ENCODE assay signal across 1 cellular context in genomic region chr10:110747609-110748464, GRCh38.
TF ChIP-seq lines count a peak whose summit lies in the region.

No MANE protein-coding gene starts in this region.

TF ChIP-seq in GM12878, 131 proteins besides CTCF, POLR2A, EP300 and RAD21 (continued from another document and continues in another):
- TF ChIP-seq ELK1 (IDR thresholded peaks at IDR 0.05; ENCODE audit: low read depth, low read length) (no peak), STAT1 (conservative IDR thresholded peaks at IDR 0.05) (no peak), SUPT20H (IDR thresholded peaks at IDR 0.05; ENCODE audit: borderline replicate concordance, control insufficient read depth, low read depth, low read length) (no peak), BCL11A (IDR thresholded peaks at IDR 0.05; ENCODE audit: low read depth, low read length) (no peak), SREBF2 (IDR thresholded peaks at IDR 0.05; ENCODE audit: low read length) (no peak), SREBF1 (IDR thresholded peaks at IDR 0.05; ENCODE audit: low read length) (no peak), MYC (IDR thresholded peaks at IDR 0.05; ENCODE audit: insufficient read depth, insufficient read length, insufficient replicate concordance, low read length, severe bottlenecking) (no peak), TBL1XR1 (IDR thresholded peaks at IDR 0.05; ENCODE audit: low read depth, low read length) (peak; percentile 13; the same call in 1 of the 2 replicates), CREM (IDR thresholded peaks at IDR 0.05; ENCODE audit: low read depth) (no peak), CBX3 (IDR thresholded peaks at IDR 0.05; ENCODE audit: borderline replicate concordance, low read depth) (no peak), SRF (IDR thresholded peaks at IDR 0.05; ENCODE audit: low read depth in 2 of 2, low read length in 2 of 2) (no peak), RFX5 (IDR thresholded peaks at IDR 0.05; ENCODE audit: low read depth, low read length) (no peak), ZNF207 (IDR thresholded peaks at IDR 0.05; ENCODE audit: borderline replicate concordance) (no peak), HCFC1 (IDR thresholded peaks at IDR 0.05; ENCODE audit: low read length) (no peak), FOXK2 (IDR thresholded peaks at IDR 0.05) (no peak), BACH1 (IDR thresholded peaks at IDR 0.05; ENCODE audit: borderline replicate concordance) (no peak), CEBPB (IDR thresholded peaks at IDR 0.05; ENCODE audit: borderline replicate concordance in 1 of 2, low read depth in 2 of 2, low read length in 2 of 2) (no peak), ZBTB4 (CRISPR knock-in tag; IDR thresholded peaks at IDR 0.05) (no peak), SPI1 (IDR thresholded peaks at IDR 0.05; ENCODE audit: borderline replicate concordance, insufficient read depth, low read depth, low read length) (no peak), KAT2A (conservative IDR thresholded peaks at IDR 0.05; ENCODE audit: control insufficient read depth, low read depth, low read length) (no peak), NFIC (IDR thresholded peaks at IDR 0.05; ENCODE audit: low read depth, low read length) (no peak; the same call in none of the 2 replicates), ZNF592 (IDR thresholded peaks at IDR 0.05) (no peak), ATF2 (IDR thresholded peaks at IDR 0.05; ENCODE audit: low read length) (peak; percentile 16; the same call in 1 of the 2 replicates), NBN (IDR thresholded peaks at IDR 0.05) (no peak), FOS (IDR thresholded peaks at IDR 0.05; ENCODE audit: borderline replicate concordance, extremely low read depth, insufficient read length) (no peak), MEF2A (IDR thresholded peaks at IDR 0.05; ENCODE audit: insufficient read depth, low read depth, low read length) (0 out of 2 replicates have a peak, but pooled peaks have one; percentile 24), ZBTB11 (CRISPR knock-in tag; IDR thresholded peaks at IDR 0.05) (no peak), CUX1 (IDR thresholded peaks at IDR 0.05; ENCODE audit: insufficient replicate concordance, low read depth, low read length) (no peak), SIN3A (IDR thresholded peaks at IDR 0.05; ENCODE audit: low read depth, low read length) (no peak), NR2F1 (conservative IDR thresholded peaks at IDR 0.05) (no peak), ZNF24 (IDR thresholded peaks at IDR 0.05) (no peak), BCLAF1 (IDR thresholded peaks at IDR 0.05) (no peak), SMARCA5 (IDR thresholded peaks at IDR 0.05) (no peak), ATF3 (IDR thresholded peaks at IDR 0.05; ENCODE audit: borderline replicate concordance, extremely low read depth, low read depth, low read length) (no peak), KLF5 (IDR thresholded peaks at IDR 0.05; ENCODE audit: partially characterized antibody) (no peak), TAF1 (IDR thresholded peaks at IDR 0.05; ENCODE audit: borderline replicate concordance, low read depth, low read length) (0 out of 2 replicates have a peak, but pooled peaks have one; percentile 8), NR2C1 (IDR thresholded peaks at IDR 0.05) (no peak), JUNB (IDR thresholded peaks at IDR 0.05) (peak; percentile 18; the same call in 1 of the 2 replicates), TCF7 (IDR thresholded peaks at IDR 0.05; ENCODE audit: borderline replicate concordance) (no peak), ESRRA (IDR thresholded peaks at IDR 0.05; ENCODE audit: low read length) (no peak)
